Comparison of ENCODE assay signal across 15 cellular contexts in genomic region chr1:212613440-212614335, GRCh38. TPM values are rescaled to one million over a fixed set of nuclear protein-coding genes. Genes with fewer than 3 reads are reported as not detected.
DNase-seq lines count a peak whose midpoint lies in the region; ATAC-seq, FAIRE-seq and TF ChIP-seq lines count a peak whose summit lies in the region.
"Had no signal": no experiment of that assay in that cellular context is flagged by ENCODE, and none has a peak within 500 bp of the region (broad histone marks: within the 10 kb centered on the region; RNA-seq: fewer than 3 reads in every experiment).

No MANE protein-coding gene starts in this region.

- H3K27ac ChIP-seq in HepG2 (ENCODE audit: extremely low read length, insufficient read depth, low read length) (no peak overlapping the region), right lobe of liver (no peak overlapping the region), OCI-LY3 (ENCODE audit: low read length) (peak overlapping the region; percentile 92), caudate nucleus (ENCODE audit: low read depth, low read length) (no peak overlapping the region)
- H3K27ac ChIP-seq: vagina had no signal

- H3K36me3 ChIP-seq in HepG2 (replicated peaks in 1 of 2; ENCODE audit: control insufficient read depth in 1 of 2, insufficient read depth in 2 of 2, low read length in 2 of 2) (peaks cover 15 to 37% of the 10 kb centered on the region in 2 experiments), right lobe of liver (peaks cover 9 to 33% (median 13%) of the 10 kb centered on the region in 4 donors), OCI-LY3 (replicated peaks; ENCODE audit: low read depth, low read length) (peaks cover 76% of the 10 kb centered on the region)

- no peaks in the 10 kb centered on the region for H3K9me3 ChIP-seq in HepG2 (ENCODE audit: low read length)
- H3K9me3 ChIP-seq in right lobe of liver: no peaks in the 10 kb centered on the region
- H3K9me3 ChIP-seq in OCI-LY3 (ENCODE audit: insufficient read depth, low read length): no peaks in the 10 kb centered on the region
- H3K9me3 ChIP-seq: vagina had no signal

- no peak overlapping the region for H3K4me3 Mint-ChIP-seq in dendritic cell treated with granulocyte-macrophage colony-stimulating factor and Interleukin-4, amounts not matched to agents 40 ng/mL and 50 ng/mL, for 4 days
- H3K4me3 Mint-ChIP-seq: activated B cell treated with CpG ODN at 0.5 μM for 24 hours had no signal

- H3K4me3 ChIP-seq in HepG2 (replicated peaks in 1 of 3; ENCODE audit: insufficient read depth in 1 of 3, low read depth in 2 of 3, low read length in 3 of 3) (no peak overlapping the region), right lobe of liver (no peak overlapping the region), OCI-LY3 (ENCODE audit: low read length) (peak overlapping the region; percentile 95)
- H3K4me3 ChIP-seq: vagina had no signal

- peaks cover 24% of the 10 kb centered on the region for H3K4me1 ChIP-seq in HepG2 (ENCODE audit: insufficient read depth, low read length)
- peaks cover 0 to 17% (median 2%) of the 10 kb centered on the region in 4 donors for H3K4me1 ChIP-seq in right lobe of liver
- peaks cover 54% of the 10 kb centered on the region for H3K4me1 ChIP-seq in OCI-LY3 (ENCODE audit: low read length)

- H3K27ac Mint-ChIP-seq in dendritic cell treated with granulocyte-macrophage colony-stimulating factor and Interleukin-4, amounts not matched to agents 40 ng/mL and 50 ng/mL, for 4 days: peak overlapping the region; percentile 66

- intact Hi-C loops in HepG2 (cut with micrococcal nuclease; ENCODE audit: unreplicated experiment): no loop called here
- intact Hi-C loops in right lobe of liver (cut with DNase I): no loop called here
- intact Hi-C loops in dendritic cell treated with granulocyte-macrophage colony-stimulating factor and Interleukin-4, amounts not matched to agents 40 ng/mL and 50 ng/mL, for 4 days (cut with micrococcal nuclease): no loop called here

- peaks cover 18% of the 10 kb centered on the region for H3K79me2 ChIP-seq in HepG2 (ENCODE audit: insufficient read depth, low read length)
- peaks cover 98% of the 10 kb centered on the region for H3K79me2 ChIP-seq in OCI-LY3 (ENCODE audit: low read length)

- POLR2A ChIA-PET in HepG2 (lab: Yijun Ruan, JAX): no interaction called here

- H3K9ac ChIP-seq in HepG2 (ENCODE audit: insufficient read depth, low read depth, low read length) (no peak overlapping the region), OCI-LY3 (ENCODE audit: low read length) (peak overlapping the region; percentile 64)

- no TSS peak for BruUV-seq in HepG2 (replicated peaks; lab: Mats Ljungman, UMichigan)

- no peaks in the 10 kb centered on the region for H3K9me3 Mint-ChIP-seq in dendritic cell treated with granulocyte-macrophage colony-stimulating factor and Interleukin-4, amounts not matched to agents 40 ng/mL and 50 ng/mL, for 4 days
- H3K9me3 Mint-ChIP-seq: activated B cell treated with CpG ODN at 0.5 μM for 24 hours had no signal

- no peak for DNase-seq in HepG2 (ENCODE audit: low spot score)
- no peak for DNase-seq in right lobe of liver
- DNase-seq in NCI-H187 treated with DMSO at 0.1 percent for 48 hours (lab: John Stamatoyannopoulos, UW): no peak
- no peak for DNase-seq in caudate nucleus (lab: John Stamatoyannopoulos, UW)
- no peak for DNase-seq in anterior cingulate cortex (lab: John Stamatoyannopoulos, UW)
- DNase-seq in NCI-H2171 (lab: John Stamatoyannopoulos, UW): no peak
- DNase-seq: activated B cell treated with CpG ODN at 0.5 μM for 24 hours; activated effector memory CD4-positive, alpha-beta T cell treated with anti-CD3 and anti-CD28 coated beads, Interleukin-2, amount 50 U/mL, for 16 hours; cerebellar nuclear complex; DMS79; NCI-H2029; NK-92 treated with Interleukin-12 subunit alpha and Interleukin-12 subunit beta, amount 100 ng/mL, for 24 hours had no signal

- no peak for FAIRE-seq in HepG2 (lab: Jason Lieb, UNC)

- TF ChIP-seq POLR2A in HepG2 (IDR thresholded peaks at IDR 0.05; ENCODE audit: insufficient read depth in 1 of 2, low read depth in 2 of 2, low read length in 2 of 2) (no peak), right lobe of liver (IDR thresholded peaks at IDR 0.05) (no peak)

- peaks cover 53% of the 10 kb centered on the region for H3K4me1 Mint-ChIP-seq in dendritic cell treated with granulocyte-macrophage colony-stimulating factor and Interleukin-4, amounts not matched to agents 40 ng/mL and 50 ng/mL, for 4 days (ENCODE audit: low read depth)

- CTCF ChIA-PET in HepG2 (lab: Yijun Ruan, JAX; ENCODE audit: low intra/inter-chr PET ratio, low total read pairs): no interaction called here

- no peaks in the 10 kb centered on the region; a peak in 1 of 5 replicates for H3K27me3 ChIP-seq in HepG2 (ENCODE audit: control insufficient read depth in 1 of 2, insufficient read depth in 2 of 2, low read length in 2 of 2)
- H3K27me3 ChIP-seq in right lobe of liver: no peaks in the 10 kb centered on the region
- H3K27me3 ChIP-seq in OCI-LY3 (ENCODE audit: low read depth, low read length): no peaks in the 10 kb centered on the region
- H3K27me3 ChIP-seq: vagina had no signal

- in situ Hi-C loops in HepG2 (cut with HindIII; ENCODE audit: extremely low pct_ligation_motif_present, low pct_unique_long_range_greater_than_20kb): no loop called here

- TF ChIP-seq EP300 in HepG2 (IDR thresholded peaks at IDR 0.05; ENCODE audit: low read depth in 2 of 2, low read length in 2 of 2) (no peak), HepG2 (CRISPR knock-in tag; IDR thresholded peaks at IDR 0.05; ENCODE audit: borderline replicate concordance) (no peak)

- H3K36me3 Mint-ChIP-seq in dendritic cell treated with granulocyte-macrophage colony-stimulating factor and Interleukin-4, amounts not matched to agents 40 ng/mL and 50 ng/mL, for 4 days (ENCODE audit: low read depth): peaks cover 46% of the 10 kb centered on the region

- peaks cover 16% of the 10 kb centered on the region for H3K27me3 Mint-ChIP-seq in dendritic cell treated with granulocyte-macrophage colony-stimulating factor and Interleukin-4, amounts not matched to agents 40 ng/mL and 50 ng/mL, for 4 days

- ATAC-seq in HepG2 (no peak), right lobe of liver (no peak)

- H4K20me1 ChIP-seq in HepG2 (ENCODE audit: insufficient read depth, low read length): peaks cover 38% of the 10 kb centered on the region
- H4K20me1 ChIP-seq in OCI-LY3 (ENCODE audit: insufficient read depth, low read length): peaks cover 83% of the 10 kb centered on the region

- no peak for TF ChIP-seq RAD21 in HepG2 (CRISPR knock-in tag; IDR thresholded peaks at IDR 0.05)

- no peak for TF ChIP-seq CTCF in HepG2 (CRISPR knock-in tag; IDR thresholded peaks at IDR 0.05)
- TF ChIP-seq CTCF in right lobe of liver (IDR thresholded peaks at IDR 0.05): no peak
- TF ChIP-seq CTCF in OCI-LY3 (IDR thresholded peaks at IDR 0.05; ENCODE audit: low read depth, low read length): no peak; the same call in 1 of the 2 replicates

- no peak overlapping the region for H3K4me2 ChIP-seq in HepG2 (ENCODE audit: low read depth, low read length)
- peak overlapping the region; percentile 96 for H3K4me2 ChIP-seq in OCI-LY3 (ENCODE audit: low read length)

- H2AFZ ChIP-seq in HepG2 (ENCODE audit: low read length): no peak overlapping the region
- H2AFZ ChIP-seq in OCI-LY3 (ENCODE audit: low read depth, low read length): no peak overlapping the region

- 97% methylated on average over 7 of the region's 8 CpGs for WGBS in HepG2 (ENCODE audit: low lambda C conversion rate)
- 97% methylated on average over 7 of the region's 8 CpGs for WGBS in right lobe of liver (ENCODE audit: insufficient coverage, low coverage, low lambda C conversion rate, missing lambda C conversion rate)

TF ChIP-seq in HepG2, 621 proteins besides CTCF, POLR2A, EP300 and RAD21 (continues in another document):
- no peak for TF ChIP-seq MYPOP (CRISPR knock-in tag; IDR thresholded peaks at IDR 0.05)
- no peak for TF ChIP-seq ZBTB42 (CRISPR knock-in tag; IDR thresholded peaks at IDR 0.05)
- no peak for TF ChIP-seq NFE2L1 (CRISPR knock-in tag; IDR thresholded peaks at IDR 0.05; ENCODE audit: borderline replicate concordance)
- no peak for TF ChIP-seq GABPB1 (CRISPR knock-in tag; IDR thresholded peaks at IDR 0.05)

RNA-seq across cellular contexts. Expression of gene ATF3, which starts 5.1 kb away (rescaled TPM):
- total RNA-seq in HepG2 (2016; rRNA removed; fragmentation: Illumina TruSeq; extraction: Trizol) (3.6 and 5.0 TPM in 2 replicates), right lobe of liver (10 to 100 TPM in 5 of 6 experiments, 1 to 10 TPM in 1; 3.7 to 77.2 (median 15.1) TPM)
- total RNA-seq in HepG2 (2016; cell fraction: cytosol; rRNA removed; fragmentation: Illumina TruSeq; extraction: Trizol; ENCODE audit: low read depth): 1.9 and 2.6 TPM in 2 replicates
- total RNA-seq in HepG2 (2016; cell fraction: insoluble cytoplasmic fraction; rRNA removed; fragmentation: Illumina TruSeq; extraction: Trizol): 3.0 and 5.9 TPM in 2 replicates
- 3.1 and 3.3 TPM in 2 replicates for total RNA-seq in HepG2 (2016; cell fraction: membrane; rRNA removed; fragmentation: Illumina TruSeq; extraction: Trizol)
- total RNA-seq in HepG2 (2016; cell fraction: nucleus; rRNA removed; fragmentation: Illumina TruSeq; extraction: Trizol): 8.8 and 10.0 TPM in 2 replicates
- polyA plus RNA-seq in HepG2 (2011; rRNA removed): 13.0 and 16.4 TPM in 2 replicates
- 8.2 and 12.1 TPM in 2 replicates for polyA plus RNA-seq in HepG2 (2011; cell fraction: cytosol; rRNA removed)
- 25.9 and 26.8 TPM in 2 replicates for polyA plus RNA-seq in HepG2 (2011; cell fraction: nucleus; rRNA removed)
- 11.7 and 51.2 TPM in 2 replicates for polyA plus RNA-seq in HepG2 (2012)
- polyA plus RNA-seq in HepG2 (2016; cell fraction: cytosol; fragmentation: Illumina TruSeq; extraction: Trizol; ENCODE audit: low read depth): 1.0 and 1.1 TPM in 2 replicates
- 4.8 and 6.8 TPM in 2 replicates for polyA plus RNA-seq in HepG2 (2016; cell fraction: insoluble cytoplasmic fraction; fragmentation: Illumina TruSeq; extraction: Trizol; ENCODE audit: low read depth)
- 1.8 and 2.5 TPM in 2 replicates for polyA plus RNA-seq in HepG2 (2016; cell fraction: membrane; fragmentation: Illumina TruSeq; extraction: Trizol; ENCODE audit: low read depth)
- polyA plus RNA-seq in HepG2 (2016; cell fraction: nucleus; fragmentation: Illumina TruSeq; extraction: Trizol; ENCODE audit: insufficient read depth, low read depth): 13.0 and 17.6 TPM in 2 replicates
- polyA minus RNA-seq in HepG2 (2011; rRNA and poly(A)+ RNA removed; ENCODE audit: low replicate concordance): 17.2 and 17.6 TPM in 2 replicates
- 5.8 and 9.3 TPM in 2 replicates for polyA minus RNA-seq in HepG2 (2011; cell fraction: cytosol; rRNA and poly(A)+ RNA removed)
- 30.1 and 52.5 TPM in 2 replicates for polyA minus RNA-seq in HepG2 (2011; cell fraction: nucleus; rRNA and poly(A)+ RNA removed)
